8 cellular contexts compared by ENCODE assay signal in genomic region chr19:54136864-54137113, GRCh38. TPM values are rescaled to one million over a fixed set of nuclear protein-coding genes. Genes with fewer than 3 reads are reported as not detected.
DNase-seq lines count a peak whose midpoint lies in the region; ATAC-seq, FAIRE-seq and TF ChIP-seq lines count a peak whose summit lies in the region.

No MANE protein-coding gene starts in this region.

- no peak overlapping the region for H3K27ac ChIP-seq in mammary epithelial cell (ENCODE audit: insufficient read depth, low read depth, low read length)

- peaks cover 0 to 8% of the 10 kb centered on the region in 2 donors for H3K36me3 Mint-ChIP-seq in naive B cell

- H3K79me2 ChIP-seq in mammary epithelial cell (ENCODE audit: insufficient read depth, low read length), result peaks cover 40% of the 10 kb centered on the region

- H3K4me3 ChIP-seq in BE2C (ENCODE audit: low read depth, low read length) (peak overlapping the region; percentile 60), mammary epithelial cell (replicated peaks in 1 of 3; ENCODE audit: insufficient read depth in 1 of 3, low read depth in 2 of 3, low read length in 3 of 3) (peak overlapping the region; percentile 44 to 51 (median 44))

- TF ChIP-seq CTCF in BE2C (IDR thresholded peaks at IDR 0.05; ENCODE audit: low read depth, low read length) (no peak), mammary epithelial cell (conservative IDR thresholded peaks at IDR 0.05 in 1 of 2, IDR thresholded peaks at IDR 0.05 in 1 of 2; ENCODE audit: extremely low read depth in 1 of 2, insufficient read depth in 1 of 2, low read depth in 1 of 2, low read length in 2 of 2) (no peak)

- H2AFZ ChIP-seq in mammary epithelial cell (ENCODE audit: low read depth, low read length), result peak overlapping the region; percentile 72

- peak; percentile 62 for ATAC-seq in HG03342 (IDR thresholded peaks at IDR 0.05; ENCODE audit: unreplicated experiment)
- no peak for ATAC-seq in naive B cell (ENCODE audit: low read depth in 2 of 2)
- no peak for ATAC-seq in GM18502 (IDR thresholded peaks at IDR 0.05; ENCODE audit: poor library complexity, unreplicated experiment)

- BruUV-seq in mammary epithelial cell (replicated peaks; lab: Mats Ljungman, UMichigan), result no TSS peak

- no peak for DNase-seq in BE2C
- DNase-seq in mammary epithelial cell, result no peak
- DNase-seq in naive B cell, result no peak
- DNase-seq in urothelium cell line (ENCODE audit: low spot score), result no peak
- DNase-seq in medulla oblongata (ENCODE audit: extremely low spot score), result no peak
- DNase-seq in pons (ENCODE audit: low spot score), result no peak

- H3K9me3 ChIP-seq in BE2C (no peaks in the 10 kb centered on the region), mammary epithelial cell (replicated peaks; ENCODE audit: insufficient read depth, low read length) (no peaks in the 10 kb centered on the region)

- H4K20me1 ChIP-seq in mammary epithelial cell (ENCODE audit: insufficient read depth, low read length), result no peaks in the 10 kb centered on the region

- no peak for FAIRE-seq in urothelium cell line (lab: Jason Lieb, UNC)

- dilution Hi-C loops in mammary epithelial cell (cut with HindIII; ENCODE audit: low sequenced_read_pairs), result no loop called here

- CTCF ChIA-PET in mammary epithelial cell (lab: Charles Lee; ENCODE audit: low non-redundant PET), result interaction anchor here (0.6 to 1.3 kb wide), 6 partner anchors 21 to 745 kb away, joined by 5 to 9 read pairs (median 7); partner anchors contain the start of genes LENG1, PRPF31 and TFPT

- peaks cover 39 to 47% (median 42%) of the 10 kb centered on the region in 3 donors for H3K4me1 Mint-ChIP-seq in naive B cell

- WGBS in mammary epithelial cell (ENCODE audit: low coverage, missing lambda C conversion rate), result 3% methylated on average over 6 of the region's 11 CpGs

- H3K36me3 ChIP-seq in BE2C (peaks cover 13% of the 10 kb centered on the region), mammary epithelial cell (ENCODE audit: insufficient read depth, low read length) (peaks cover 2% of the 10 kb centered on the region)

- intact Hi-C loops in mammary epithelial cell (cut with micrococcal nuclease), result loop anchor here (1.0 kb wide), 3 partner anchors 21 to 53 kb away; partner anchors contain the start of genes LENG1, MBOAT7, PRPF31 and TFPT

- H3K4me1 ChIP-seq in BE2C (no peaks in the 10 kb centered on the region), mammary epithelial cell (ENCODE audit: insufficient read depth, low read length) (peaks cover 18% of the 10 kb centered on the region)

- H3K9ac ChIP-seq in mammary epithelial cell (ENCODE audit: insufficient read depth, low read length), result peak overlapping the region; percentile 38

- H3K27ac Mint-ChIP-seq in naive B cell, result peak overlapping the region in 5 of 6 donors; percentile 79 to 96 (median 91)

- H3K4me3 Mint-ChIP-seq in naive B cell, result peak overlapping the region; percentile 83 to 96 (median 90)

- peak overlapping the region; percentile 89 for H3K4me2 ChIP-seq in mammary epithelial cell (ENCODE audit: insufficient read depth, low read depth, low read length)

- in situ Hi-C loops in mammary epithelial cell (cut with MboI; ENCODE audit: low sequenced_read_pairs in 2 of 2), result no loop called here

- H3K27me3 ChIP-seq in BE2C (no peaks in the 10 kb centered on the region), mammary epithelial cell (ENCODE audit: insufficient read depth, low read length) (no peaks in the 10 kb centered on the region)

- no peaks in the 10 kb centered on the region for H3K9me3 Mint-ChIP-seq in naive B cell

- no peaks in the 10 kb centered on the region for H3K27me3 Mint-ChIP-seq in naive B cell

RNA-seq across cellular contexts. Expression of gene CNOT3, which starts 0.8 kb away (rescaled TPM):
- 70.5 TPM for polyA plus RNA-seq in BE2C (2012; ENCODE audit: insufficient read depth, insufficient read length, low read depth)
- 10 to 100 TPM in 1 of 2 donors, 1 to 10 TPM in 1; 4.3 to 54.1 TPM for total RNA-seq in mammary epithelial cell
- 10.5 TPM for polyA plus RNA-seq in mammary epithelial cell
- 33.2 TPM for polyA minus RNA-seq in mammary epithelial cell
- 10 to 100 TPM in 1 of 6 donors, 1 to 10 TPM in 5; 2.7 to 12.9 (median 6.9) TPM for polyA plus RNA-seq in naive B cell (ENCODE audit: low read depth in 6 of 6)

RNA-seq across cellular contexts. Expression of gene PRPF31, which starts 21.2 kb away (rescaled TPM):
- 185 TPM for polyA plus RNA-seq in BE2C (2012; ENCODE audit: insufficient read depth, insufficient read length, low read depth)
- total RNA-seq in mammary epithelial cell, result 10 to 100 TPM; 34.2 to 56.4 TPM
- polyA plus RNA-seq in mammary epithelial cell (52.3 TPM), naive B cell (ENCODE audit: low read depth in 6 of 6) (10 to 100 TPM; 59.3 to 83.7 (median 62.6) TPM)
- 127 TPM for polyA minus RNA-seq in mammary epithelial cell

RNA-seq across cellular contexts. Expression of gene TFPT, which starts 21.3 kb away (rescaled TPM):
- polyA plus RNA-seq in BE2C (2012; ENCODE audit: insufficient read depth, insufficient read length, low read depth), result 30.7 TPM
- 10 to 100 TPM in 1 of 2 donors, 1 to 10 TPM in 1; 9.3 to 23.2 TPM for total RNA-seq in mammary epithelial cell
- polyA plus RNA-seq in mammary epithelial cell (12.6 TPM), naive B cell (ENCODE audit: low read depth in 6 of 6) (10 to 100 TPM in 2 of 6 donors, 1 to 10 TPM in 4; 7.2 to 11.6 (median 9.2) TPM)
- not detected for polyA minus RNA-seq in mammary epithelial cell

RNA-seq across cellular contexts. Expression of gene LENG1, which starts 22.7 kb away (rescaled TPM):
- 56.4 TPM for polyA plus RNA-seq in BE2C (2012; ENCODE audit: insufficient read depth, insufficient read length, low read depth)
- total RNA-seq in mammary epithelial cell, result 1 to 10 TPM; 2.3 to 5.9 TPM
- polyA plus RNA-seq in mammary epithelial cell, result 3.4 TPM
- 0.93 TPM for polyA minus RNA-seq in mammary epithelial cell
- polyA plus RNA-seq in naive B cell (ENCODE audit: low read depth in 6 of 6), result 10 to 100 TPM in 5 of 6 donors, 1 to 10 TPM in 1; 9.3 to 15.3 (median 12.0) TPM

RNA-seq across cellular contexts. Expression of gene NDUFA3, which starts 34.1 kb away (rescaled TPM):
- polyA plus RNA-seq in BE2C (2012; ENCODE audit: insufficient read depth, insufficient read length, low read depth), result 613 TPM
- total RNA-seq in mammary epithelial cell, result 10 to 100 TPM; 12.8 to 86.7 TPM
- polyA plus RNA-seq in mammary epithelial cell, result 42.3 TPM
- 85.2 TPM for polyA minus RNA-seq in mammary epithelial cell
- 100 to 1,000 TPM; 288 to 486 (median 357) TPM for polyA plus RNA-seq in naive B cell (ENCODE audit: low read depth in 6 of 6)
